In genomic region chr12:106084048-106084671, GRCh38 we compare ENCODE assay signal across 10 cellular contexts. TPM values are rescaled to one million over a fixed set of nuclear protein-coding genes. Genes with fewer than 3 reads are reported as not detected.
DNase-seq lines count a peak whose midpoint lies in the region; ATAC-seq and TF ChIP-seq lines count a peak whose summit lies in the region.
"Had no signal": no experiment of that assay in that cellular context is flagged by ENCODE, and none has a peak within 500 bp of the region (broad histone marks: within the 10 kb centered on the region; RNA-seq: fewer than 3 reads in every experiment).

No MANE protein-coding gene starts in this region.

- no peak for TF ChIP-seq CTCF in suprapubic skin (IDR thresholded peaks at IDR 0.05)

- peak overlapping the region; percentile 43 for H3K9ac ChIP-seq in adipocyte (ENCODE audit: low read length)

- peak; percentile 81 to 82 for DNase-seq in HAP-1 (ENCODE audit: low spot score in 2 of 2)
- peak; percentile 76 for DNase-seq in adipocyte (ENCODE audit: low read depth)
- peak; percentile 67 for DNase-seq in iPS DF 19.7 (ENCODE audit: low read depth, low spot score)
- no peak for DNase-seq in suprapubic skin (ENCODE audit: low spot score in 2 of 2)
- DNase-seq in globus pallidus (ENCODE audit: low spot score), result no peak
- no peak for DNase-seq in NCI-H2107 (lab: John Stamatoyannopoulos, UW)
- DNase-seq in NCI-H2196 treated with DMSO at 0.1 percent for 48 hours (lab: John Stamatoyannopoulos, UW; ENCODE audit: unreplicated experiment), result no peak
- DNase-seq: activated B cell treated with CpG ODN at 0.5 μM for 24 hours, NCI-H345 had no signal

- H3K27ac ChIP-seq in suprapubic skin, result peak overlapping the region; percentile 43

- 67% methylated on average over 9 of the region's 10 CpGs for WGBS in suprapubic skin

- TF ChIP-seq POLR2A in suprapubic skin (IDR thresholded peaks at IDR 0.05), result no peak

- TF ChIP-seq EP300 in suprapubic skin (IDR thresholded peaks at IDR 0.05), result no peak

- H3K4me3 ChIP-seq in HAP-1 (no peak overlapping the region), adipocyte (ENCODE audit: low read length) (no peak overlapping the region), suprapubic skin (no peak overlapping the region)

- H3K27me3 ChIP-seq in HAP-1 (ENCODE audit: low read depth) (no peaks in the 10 kb centered on the region), adipocyte (replicated peaks; ENCODE audit: control insufficient read depth, insufficient read depth, low read length) (no peaks in the 10 kb centered on the region), suprapubic skin (no peaks in the 10 kb centered on the region)

- H3K9me3 ChIP-seq in HAP-1 (no peaks in the 10 kb centered on the region), adipocyte (ENCODE audit: control insufficient read depth, low read length) (no peaks in the 10 kb centered on the region), suprapubic skin (no peaks in the 10 kb centered on the region)

- no peak for ATAC-seq in GM18520 (IDR thresholded peaks at IDR 0.05; ENCODE audit: unreplicated experiment)

- H3K4me1 ChIP-seq in HAP-1, result peaks cover 17% of the 10 kb centered on the region
- peaks cover 76% of the 10 kb centered on the region for H3K4me1 ChIP-seq in adipocyte (ENCODE audit: control insufficient read depth, insufficient read depth, low read length)
- H3K4me1 ChIP-seq in suprapubic skin, result peaks cover 43% of the 10 kb centered on the region

- peaks cover 24% of the 10 kb centered on the region for H3K36me3 ChIP-seq in HAP-1 (replicated peaks)
- H3K36me3 ChIP-seq in adipocyte (ENCODE audit: control insufficient read depth, insufficient read depth, low read length, severe bottlenecking), result peaks cover 39% of the 10 kb centered on the region
- peaks cover 43% of the 10 kb centered on the region for H3K36me3 ChIP-seq in suprapubic skin

- in situ Hi-C loops in HAP-1 (cut with MboI; ENCODE audit: low sequenced_read_pairs), result no loop called here

RNA-seq across cellular contexts. Expression of gene NUAK1, which starts 54.6 kb away (rescaled TPM):
- total RNA-seq in suprapubic skin, result 10 to 100 TPM; 22.6 to 44.3 (median 38.4) TPM
- total RNA-seq: activated B cell treated with CpG ODN at 0.5 μM for 24 hours had no signal

Comparison
In these comparisons a context has a peak if more than half of its experiments do, and no peak if none do; other contexts are left out.
1. DNase-seq: peak in HAP-1 (2 of 2), adipocyte (single experiment) and iPS DF 19.7 (single experiment); none in suprapubic skin (0 of 2), globus pallidus (single experiment), NCI-H2107 (single experiment) and NCI-H2196 treated with DMSO at 0.1 percent for 48 hours (single experiment).